1 cellular context compared by ENCODE assay signal in the genomic region with DNA sequence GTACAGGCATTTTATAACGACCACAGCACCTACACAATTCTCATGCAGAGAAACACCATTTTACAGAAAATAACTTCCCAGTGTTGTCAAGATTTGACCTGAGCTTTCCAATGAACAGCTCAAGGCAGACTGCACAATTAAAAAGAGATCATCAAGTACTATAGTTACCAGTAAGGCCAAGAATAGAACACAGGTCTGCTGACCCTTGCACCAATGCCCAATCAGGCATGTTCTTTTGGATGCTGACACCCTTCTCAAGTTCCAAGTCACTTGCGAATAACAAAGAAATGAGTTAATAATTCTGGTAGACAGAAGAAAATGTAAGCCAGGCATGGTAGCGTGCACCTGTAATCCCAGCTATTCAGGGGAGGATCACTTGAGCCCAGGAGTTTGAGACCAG.
TF ChIP-seq lines count a peak whose summit lies in the region.

No MANE protein-coding gene starts in this region.

TF ChIP-seq in IMR-90, 13 proteins besides CTCF, POLR2A, EP300 and RAD21:
- TF ChIP-seq CHD1 (IDR thresholded peaks at IDR 0.05; ENCODE audit: low read depth, low read length): no peak
- no peak for TF ChIP-seq RCOR1 (IDR thresholded peaks at IDR 0.05; ENCODE audit: insufficient replicate concordance, low read length)
- no peak for TF ChIP-seq MXI1 (IDR thresholded peaks at IDR 0.05; ENCODE audit: borderline replicate concordance, low read depth, low read length)
- TF ChIP-seq SMC3 (IDR thresholded peaks at IDR 0.05; ENCODE audit: low read depth, low read length): no peak
- no peak for TF ChIP-seq MAFK (IDR thresholded peaks at IDR 0.05; ENCODE audit: low read depth, low read length)
- no peak for TF ChIP-seq CEBPB (IDR thresholded peaks at IDR 0.05; ENCODE audit: low read depth, low read length)
- TF ChIP-seq NFE2L2 (IDR thresholded peaks at IDR 0.05; ENCODE audit: low read depth, low read length): no peak
- TF ChIP-seq MAZ (IDR thresholded peaks at IDR 0.05; ENCODE audit: borderline replicate concordance, low read depth, low read length): no peak
- TF ChIP-seq, protein P1, sequence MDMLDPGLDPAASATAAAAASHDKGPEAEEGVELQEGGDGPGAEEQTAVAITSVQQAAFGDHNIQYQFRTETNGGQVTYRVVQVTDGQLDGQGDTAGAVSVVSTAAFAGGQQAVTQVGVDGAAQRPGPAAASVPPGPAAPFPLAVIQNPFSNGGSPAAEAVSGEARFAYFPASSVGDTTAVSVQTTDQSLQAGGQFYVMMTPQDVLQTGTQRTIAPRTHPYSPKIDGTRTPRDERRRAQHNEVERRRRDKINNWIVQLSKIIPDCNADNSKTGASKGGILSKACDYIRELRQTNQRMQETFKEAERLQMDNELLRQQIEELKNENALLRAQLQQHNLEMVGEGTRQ (IDR thresholded peaks at IDR 0.05; ENCODE audit: low read depth, low read length): no peak
- no peak for TF ChIP-seq FOS (IDR thresholded peaks at IDR 0.05; ENCODE audit: low read depth, low read length)
- TF ChIP-seq BHLHE40 (IDR thresholded peaks at IDR 0.05; ENCODE audit: low read depth, low read length): no peak
- no peak for TF ChIP-seq RFX5 (IDR thresholded peaks at IDR 0.05; ENCODE audit: low read depth, low read length)
